ENCODE assay signal across 10 cellular contexts in the genomic region with DNA sequence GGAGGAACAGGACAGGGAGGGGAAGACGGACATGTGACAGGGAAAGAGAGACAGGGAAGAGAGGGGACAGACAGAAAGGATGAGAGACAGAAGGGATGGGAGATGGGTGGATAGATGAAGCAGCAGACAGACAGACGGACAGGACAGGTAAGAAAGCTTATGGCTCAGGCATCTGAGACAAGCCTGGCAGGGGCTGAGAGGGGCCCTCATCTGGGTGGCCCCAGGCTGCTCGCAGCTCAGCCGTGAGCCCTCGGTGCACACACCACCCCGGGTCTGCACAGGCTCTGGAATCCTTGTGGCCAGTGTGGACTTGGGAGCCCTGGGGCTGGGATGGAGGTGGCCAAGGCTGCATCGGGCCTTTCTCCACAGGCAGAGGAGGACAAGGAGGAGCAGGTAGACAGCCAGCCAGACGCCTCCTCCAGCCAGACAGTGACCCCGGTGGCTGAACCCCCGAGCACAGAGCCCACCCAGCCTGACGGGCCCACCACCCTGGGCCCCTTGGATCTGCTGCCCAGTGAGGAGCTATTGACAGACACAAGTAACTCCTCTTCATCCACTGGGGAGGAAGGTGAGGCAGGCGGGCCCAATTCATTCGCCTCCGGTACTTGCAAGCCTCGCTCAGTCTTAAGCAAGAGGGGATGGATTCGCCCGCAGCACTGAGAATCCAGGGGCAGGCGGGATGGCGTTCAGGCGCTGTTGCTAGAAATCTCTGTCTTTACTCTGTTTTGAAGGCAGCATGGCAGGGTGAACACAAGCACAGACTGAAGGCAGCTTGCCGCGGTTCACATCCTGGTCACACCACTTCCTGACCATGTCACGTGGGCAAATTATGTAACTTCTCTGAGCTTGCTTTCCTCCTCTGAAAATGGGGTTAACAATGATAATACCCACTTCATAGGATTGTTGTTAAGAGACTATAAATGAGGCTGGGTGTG. TPM values are rescaled to one million over a fixed set of nuclear protein-coding genes. Genes with fewer than 3 reads are reported as not detected.
DNase-seq lines count a peak whose midpoint lies in the region; ATAC-seq and TF ChIP-seq lines count a peak whose summit lies in the region.
"Had no signal": no experiment of that assay in that cellular context is flagged by ENCODE, and none has a peak within 500 bp of the region (broad histone marks: within the 10 kb centered on the region; RNA-seq: fewer than 3 reads in every experiment).

No MANE protein-coding gene starts in this region.

- no peaks in the 10 kb centered on the region for H3K9me3 ChIP-seq in DND-41 (ENCODE audit: insufficient read depth, low read length, severe bottlenecking)

- peaks cover 3% of the 10 kb centered on the region; the same call in 1 of the 2 replicates for H3K79me2 ChIP-seq in DND-41 (ENCODE audit: insufficient read depth, low read length)

- peaks cover 97% of the 10 kb centered on the region for H3K36me3 ChIP-seq in DND-41 (ENCODE audit: insufficient read depth, low read length)

- TF ChIP-seq CTCF in DND-41 (IDR thresholded peaks at IDR 0.05; ENCODE audit: borderline replicate concordance, extremely low read depth, low read length, poor library complexity, severe bottlenecking) (no peak), natural killer cell (IDR thresholded peaks at IDR 0.05) (no peak)

- H2AFZ ChIP-seq in DND-41 (ENCODE audit: low read depth, low read length), result no peak overlapping the region

- intact Hi-C loops in natural killer cell (cut with micrococcal nuclease), result loop anchor here (1.0 to 5.0 kb wide), 2 partner anchors 41 to 198 kb away; no protein-coding TSS in a partner anchor

- no peaks in the 10 kb centered on the region for H3K27me3 ChIP-seq in DND-41 (ENCODE audit: insufficient read depth, low read length, poor library complexity)

- no peak overlapping the region for H3K4me3 ChIP-seq in DND-41 (ENCODE audit: low read depth in 1 of 2, low read length in 2 of 2)
- H3K4me3 ChIP-seq: SK-N-MC had no signal

- no peaks in the 10 kb centered on the region for H3K4me1 ChIP-seq in DND-41 (ENCODE audit: insufficient read depth, low read length)

- no peak overlapping the region for H3K4me2 ChIP-seq in DND-41 (ENCODE audit: insufficient read depth, low read length)

- no peaks in the 10 kb centered on the region for H3K9me3 Mint-ChIP-seq in natural killer cell

- H3K4me1 Mint-ChIP-seq in natural killer cell, result peaks cover 52 to 70% of the 10 kb centered on the region in 2 donors

- no peak overlapping the region; the same call in 1 of the 2 replicates for H3K27ac ChIP-seq in DND-41 (ENCODE audit: low read length)
- H3K27ac ChIP-seq: SK-N-MC had no signal

- H4K20me1 ChIP-seq in DND-41 (ENCODE audit: insufficient read depth, low read length), result peaks cover 50% of the 10 kb centered on the region

- DNase-seq in DND-41, result peak; percentile 35
- DNase-seq in SKM-1 treated with dmso at 0.1 percent for 144 hours (lab: John Stamatoyannopoulos, UW; ENCODE audit: unreplicated experiment), result peak; percentile 90
- DNase-seq in activated gamma-delta T cell treated with anti-CD3 and anti-CD28 coated beads, Interleukin-2, amount 50 U/mL, for 16 hours (ENCODE audit: low read depth), result peak; percentile 42
- DNase-seq in natural killer cell, result peak; percentile 69
- DNase-seq in NCI-H2029 treated with DMSO at 0.1 percent for 48 hours (lab: John Stamatoyannopoulos, UW), result no peak
- DNase-seq in superior temporal gyrus (ENCODE audit: extremely low spot score), result no peak
- DNase-seq: EL had no signal

- H3K9ac ChIP-seq in DND-41 (ENCODE audit: low read depth, low read length), result no peak overlapping the region

- peak overlapping the region; percentile 77 for H3K4me3 Mint-ChIP-seq in natural killer cell

- H3K36me3 Mint-ChIP-seq in natural killer cell, result no peaks in the 10 kb centered on the region

- H3K27ac Mint-ChIP-seq in natural killer cell, result peak overlapping the region; percentile 86 to 98

- ATAC-seq in DND-41 (ENCODE audit: insufficient read depth, low read depth), result peak; percentile 41; the same call in 2 of the 3 replicates
- ATAC-seq in natural killer cell, result peak; percentile 35 to 66 (median 59)
- ATAC-seq in GM19452 (IDR thresholded peaks at IDR 0.05; ENCODE audit: unreplicated experiment), result no peak
- no peak for ATAC-seq in GM21786 (IDR thresholded peaks at IDR 0.05; ENCODE audit: unreplicated experiment)

- H3K27me3 Mint-ChIP-seq in natural killer cell (ENCODE audit: low read depth in 2 of 2), result no peaks in the 10 kb centered on the region

RNA-seq across cellular contexts. Expression of a gene that starts 14.0 kb away (rescaled TPM):
- 10 to 100 TPM; 57.6 to 80.3 (median 66.6) TPM for total RNA-seq in natural killer cell

RNA-seq across cellular contexts. Expression of a gene that starts 16.2 kb away (rescaled TPM):
- 1 to 10 TPM in 2 of 3 donors, under 1 TPM in 1; 0.94 to 1.5 (median 1.1) TPM for total RNA-seq in natural killer cell

RNA-seq across cellular contexts. Expression of a gene that starts 27.4 kb away (rescaled TPM):
- total RNA-seq in natural killer cell, result not detected

RNA-seq across cellular contexts. Expression of a gene that starts 50.1 kb away (rescaled TPM):
- total RNA-seq in natural killer cell, result 10 to 100 TPM; 11.9 to 19.6 (median 16.2) TPM

Comparison
In these comparisons a context has a peak if more than half of its experiments do, and no peak if none do; other contexts are left out.
1. ATAC-seq: peak in DND-41 (single experiment) and natural killer cell (3 of 3); none in GM19452 (single experiment) and GM21786 (single experiment).
2. DNase-seq: peak in DND-41 (single experiment), SKM-1 treated with dmso at 0.1 percent for 144 hours (single experiment), activated gamma-delta T cell treated with anti-CD3 and anti-CD28 coated beads, Interleukin-2, amount 50 U/mL, for 16 hours (single experiment) and natural killer cell (single experiment); none in NCI-H2029 treated with DMSO at 0.1 percent for 48 hours (single experiment) and superior temporal gyrus (single experiment).